24 cellular contexts compared by ENCODE assay signal in genomic region chr2:66665124-66665984, GRCh38.
DNase-seq lines count a peak whose midpoint lies in the region; ATAC-seq and TF ChIP-seq lines count a peak whose summit lies in the region.
"Had no signal": no experiment of that assay in that cellular context is flagged by ENCODE, and none has a peak within 500 bp of the region (broad histone marks: within the 10 kb centered on the region; RNA-seq: fewer than 3 reads in every experiment).

No MANE protein-coding gene starts in this region.

- DNase-seq in AG04450 (ENCODE audit: low read depth, low spot score): peak; percentile 8
- DNase-seq in GM03348 (ENCODE audit: low spot score): peak; percentile 23
- peak; percentile 22 for DNase-seq in adipocyte (ENCODE audit: low read depth)
- DNase-seq in foreskin fibroblast: peak; percentile 24 to 29
- DNase-seq in T-helper 1 cell: no peak
- no peak for DNase-seq in chondrocyte (ENCODE audit: low spot score)
- no peak for DNase-seq in stimulated activated CD4-positive, alpha-beta T cell treated with anti-CD3 and anti-CD28 coated beads, Interleukin-2, amount 100 ng/mL, for 24 hours
- DNase-seq: CD4-positive, alpha-beta memory T cell; DMS53; effector memory CD8-positive, alpha-beta T cell; left ventricle myocardium inferior; midbrain; NCI-H1417 treated with DMSO at 0.1 percent for 48 hours; NCI-H510A; NK-92 treated with Interleukin-12 subunit alpha and Interleukin-12 subunit beta, amount 100 ng/mL, for 24 hours; ovary; right cardiac atrium; stimulated activated CD4-positive, alpha-beta T cell treated with anti-CD3 and anti-CD28 coated beads, Interleukin-15, amount 100 ng/mL, for 24 hours; T-cell; upper lobe of left lung had no signal

- TF ChIP-seq CTCF in AG04450 (IDR thresholded peaks at IDR 0.05; ENCODE audit: low read depth, low read length): no peak
- no peak for TF ChIP-seq CTCF in foreskin fibroblast (IDR thresholded peaks at IDR 0.05; ENCODE audit: low read depth, low read length)
- no peak for TF ChIP-seq CTCF in chondrocyte (IDR thresholded peaks at IDR 0.05)

- no peak overlapping the region for H3K4me3 ChIP-seq in AG04450 (ENCODE audit: low read depth, low read length)
- H3K4me3 ChIP-seq in adipocyte (ENCODE audit: low read length): no peak overlapping the region
- H3K4me3 ChIP-seq in foreskin fibroblast (ENCODE audit: low read depth in 1 of 2, low read length in 2 of 2): no peak overlapping the region
- H3K4me3 ChIP-seq: left ventricle myocardium inferior, ovary, upper lobe of left lung had no signal

- peak overlapping the region; percentile 54 for H3K27ac ChIP-seq in AG04450 (ENCODE audit: low read depth, low read length)
- H3K27ac ChIP-seq: left ventricle myocardium inferior, ovary, upper lobe of left lung had no signal

- no peak overlapping the region for H3K4me3 Mint-ChIP-seq in chondrocyte (ENCODE audit: unreplicated experiment)
- H3K4me3 Mint-ChIP-seq: activated naive CD4-positive, alpha-beta T cell treated with anti-CD3 and anti-CD28 coated beads, Interleukin-2, amount 50 U/mL, for 24 hours; activated T-helper 1 cell treated with anti-CD3 and anti-CD28 coated beads, Interleukin-12 subunit alpha, Interleukin-12 subunit beta, Interleukin-2, Interleukin-4 antibody, amounts not matched to agents 30 ng/mL and 10 ng/mL and 1 ng/mL, durations not matched to agents 14 hours and 24 hours and 36 hours; CD4-positive, alpha-beta memory T cell; effector memory CD8-positive, alpha-beta T cell; natural killer cell treated with Interleukin-12 subunit alpha and Interleukin-12 subunit beta and Interleukin-15 and Interleukin-18, amount 100 ng/mL, for 72 hours; T-cell had no signal

- H3K9me3 Mint-ChIP-seq in chondrocyte (ENCODE audit: low read depth): peaks cover 3% of the 10 kb centered on the region
- H3K9me3 Mint-ChIP-seq: activated naive CD4-positive, alpha-beta T cell treated with anti-CD3 and anti-CD28 coated beads, Interleukin-2, amount 50 U/mL, for 24 hours; activated T-helper 1 cell treated with anti-CD3 and anti-CD28 coated beads, Interleukin-12 subunit alpha, Interleukin-12 subunit beta, Interleukin-2, Interleukin-4 antibody, amounts not matched to agents 30 ng/mL and 10 ng/mL and 1 ng/mL, durations not matched to agents 14 hours and 24 hours and 36 hours had no signal

- no peak overlapping the region for H3K27ac Mint-ChIP-seq in chondrocyte (ENCODE audit: unreplicated experiment)
- H3K27ac Mint-ChIP-seq: activated naive CD4-positive, alpha-beta T cell treated with anti-CD3 and anti-CD28 coated beads, Interleukin-2, amount 50 U/mL, for 24 hours; activated T-helper 1 cell treated with anti-CD3 and anti-CD28 coated beads, Interleukin-12 subunit alpha, Interleukin-12 subunit beta, Interleukin-2, Interleukin-4 antibody, amounts not matched to agents 30 ng/mL and 10 ng/mL and 1 ng/mL, durations not matched to agents 14 hours and 24 hours and 36 hours; CD4-positive, alpha-beta memory T cell; effector memory CD8-positive, alpha-beta T cell; natural killer cell treated with Interleukin-12 subunit alpha and Interleukin-12 subunit beta and Interleukin-15 and Interleukin-18, amount 100 ng/mL, for 72 hours; T-cell had no signal

- no peak overlapping the region for H3K9ac ChIP-seq in adipocyte (ENCODE audit: low read length)

- peaks cover 7% of the 10 kb centered on the region for H3K27me3 Mint-ChIP-seq in chondrocyte (ENCODE audit: low read depth)
- H3K27me3 Mint-ChIP-seq: activated naive CD4-positive, alpha-beta T cell treated with anti-CD3 and anti-CD28 coated beads, Interleukin-2, amount 50 U/mL, for 24 hours; CD4-positive, alpha-beta memory T cell; effector memory CD8-positive, alpha-beta T cell had no signal

- H3K9me3 ChIP-seq in AG04450 (ENCODE audit: control insufficient read depth, insufficient read depth, low read length) (no peaks in the 10 kb centered on the region; the same call in 1 of the 2 replicates), adipocyte (ENCODE audit: control insufficient read depth, low read length) (peaks cover 4% of the 10 kb centered on the region)
- H3K9me3 ChIP-seq: left ventricle myocardium inferior, ovary, upper lobe of left lung had no signal

- H3K4me1 ChIP-seq in adipocyte (ENCODE audit: control insufficient read depth, insufficient read depth, low read length): no peaks in the 10 kb centered on the region
- H3K4me1 ChIP-seq: left ventricle myocardium inferior, upper lobe of left lung had no signal

- no peaks in the 10 kb centered on the region for H3K27me3 ChIP-seq in AG04450 (ENCODE audit: control insufficient read depth, insufficient read depth, low read length)
- H3K27me3 ChIP-seq in adipocyte (replicated peaks; ENCODE audit: control insufficient read depth, insufficient read depth, low read length): no peaks in the 10 kb centered on the region
- H3K27me3 ChIP-seq: ovary, upper lobe of left lung had no signal

- CTCF ChIA-PET in AG04450 (lab: Charles Lee): interaction anchor here (1.0 kb wide), 1 partner anchor 34 kb away, joined by 3 read pairs; no protein-coding TSS in a partner anchor

- POLR2A ChIA-PET in AG04450 (lab: Yijun Ruan, JAX): interaction anchor here (0.7 kb wide), 1 partner anchor 360 kb away, joined by 3 read pairs; no protein-coding TSS in a partner anchor

- H3K36me3 ChIP-seq in adipocyte (ENCODE audit: control insufficient read depth, insufficient read depth, low read length, severe bottlenecking): no peaks in the 10 kb centered on the region
- H3K36me3 ChIP-seq: left ventricle myocardium inferior, ovary, upper lobe of left lung had no signal

- no peaks in the 10 kb centered on the region for H3K36me3 Mint-ChIP-seq in chondrocyte (ENCODE audit: low read depth)
- H3K36me3 Mint-ChIP-seq: activated naive CD4-positive, alpha-beta T cell treated with anti-CD3 and anti-CD28 coated beads, Interleukin-2, amount 50 U/mL, for 24 hours; CD4-positive, alpha-beta memory T cell; natural killer cell treated with Interleukin-12 subunit alpha and Interleukin-12 subunit beta and Interleukin-15 and Interleukin-18, amount 100 ng/mL, for 72 hours; T-cell had no signal

- no peaks in the 10 kb centered on the region for H3K4me1 Mint-ChIP-seq in chondrocyte (ENCODE audit: low read depth)
- H3K4me1 Mint-ChIP-seq: activated naive CD4-positive, alpha-beta T cell treated with anti-CD3 and anti-CD28 coated beads, Interleukin-2, amount 50 U/mL, for 24 hours; CD4-positive, alpha-beta memory T cell; T-cell had no signal

- no peak for ATAC-seq in GM18517 (IDR thresholded peaks at IDR 0.05; ENCODE audit: unreplicated experiment)
- ATAC-seq: effector memory CD8-positive, alpha-beta T cell; natural killer cell treated with Interleukin-12 subunit alpha and Interleukin-12 subunit beta and Interleukin-15 and Interleukin-18, amount 100 ng/mL, for 72 hours; right cardiac atrium; T-cell had no signal

Comparison
In these comparisons a context has a peak if more than half of its experiments do, and no peak if none do; other contexts are left out.
1. DNase-seq: peak in AG04450 (single experiment), GM03348 (single experiment), adipocyte (single experiment) and foreskin fibroblast (2 of 2); none in T-helper 1 cell (0 of 5), chondrocyte (single experiment) and stimulated activated CD4-positive, alpha-beta T cell treated with anti-CD3 and anti-CD28 coated beads, Interleukin-2, amount 100 ng/mL, for 24 hours (0 of 2).